Comparison of ENCODE assay signal across 15 cellular contexts in the genomic region with DNA sequence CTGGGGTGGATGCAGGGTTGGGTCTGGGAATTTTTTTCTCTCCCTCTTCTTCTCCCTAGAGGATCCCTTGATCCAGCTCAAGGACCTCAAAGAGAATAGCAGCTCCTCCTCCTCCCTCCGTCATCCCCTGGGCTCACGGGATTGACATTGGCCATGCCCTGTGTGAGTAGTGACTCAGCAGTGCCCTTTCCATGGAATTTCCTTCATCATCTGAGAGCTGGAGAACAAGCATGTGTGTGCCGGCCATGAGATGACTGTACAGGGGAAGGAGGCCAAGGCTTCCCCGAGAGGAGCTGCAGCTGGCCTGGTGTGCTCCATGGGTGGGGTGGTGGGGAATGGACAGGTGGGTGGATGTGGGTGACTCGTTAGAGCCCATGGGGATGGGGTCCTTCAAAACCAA. TPM values are rescaled to one million over a fixed set of nuclear protein-coding genes. Genes with fewer than 3 reads are reported as not detected.
DNase-seq lines count a peak whose midpoint lies in the region; ATAC-seq and TF ChIP-seq lines count a peak whose summit lies in the region.
"Had no signal": no experiment of that assay in that cellular context is flagged by ENCODE, and none has a peak within 500 bp of the region (broad histone marks: within the 10 kb centered on the region; RNA-seq: fewer than 3 reads in every experiment).

No MANE protein-coding gene starts in this region.

- H3K36me3 ChIP-seq in fibroblast of lung (ENCODE audit: control insufficient read depth, insufficient read depth, low read length) = no peaks in the 10 kb centered on the region

- ATAC-seq in HG03460 (IDR thresholded peaks at IDR 0.05; ENCODE audit: unreplicated experiment) = no peak
- ATAC-seq in HG03159 (IDR thresholded peaks at IDR 0.05; ENCODE audit: unreplicated experiment) = no peak
- ATAC-seq: natural killer cell treated with Interleukin-12 subunit alpha and Interleukin-12 subunit beta and Interleukin-15 and Interleukin-18, amount 100 ng/mL, for 72 hours; T-cell had no signal

- H3K4me2 ChIP-seq in fibroblast of lung (ENCODE audit: extremely low read depth, insufficient read depth, low read length) = no peak overlapping the region

- H3K4me1 ChIP-seq in fibroblast of lung (ENCODE audit: control insufficient read depth, extremely low read depth, insufficient read depth, low read length) = no peaks in the 10 kb centered on the region

- no peaks in the 10 kb centered on the region for H3K27me3 ChIP-seq in fibroblast of lung (ENCODE audit: control insufficient read depth, insufficient read depth, low read length)

- H3K9me3 ChIP-seq in fibroblast of lung (ENCODE audit: control insufficient read depth, insufficient read depth, low read depth, low read length) = no peaks in the 10 kb centered on the region

- H3K27ac ChIP-seq in fibroblast of lung (ENCODE audit: insufficient read depth, low read length) = no peak overlapping the region

- in situ Hi-C loops in SK-MEL-5 (cut with HindIII; ENCODE audit: low pct_unique_long_range_greater_than_20kb, low sequenced_read_pairs) = no loop called here

- no peak overlapping the region for H3K9ac ChIP-seq in fibroblast of lung (ENCODE audit: insufficient read depth, low read length)

- no peak overlapping the region for H2AFZ ChIP-seq in fibroblast of lung (ENCODE audit: low read length)

- DNase-seq in H4 (ENCODE audit: low spot score) (peak; percentile 52), SK-MEL-5 (ENCODE audit: low read depth, low spot score) (peak; percentile 75), fibroblast of lung (ENCODE audit: low read depth in 2 of 2) (peak; percentile 71 to 80), renal cortical epithelial cell (ENCODE audit: low read depth) (peak; percentile 87), SW 1271 (lab: John Stamatoyannopoulos, UW) (no peak)
- no peak for DNase-seq in stimulated activated CD4-positive, alpha-beta T cell treated with anti-CD3 and anti-CD28 coated beads, Interleukin-4, amount 100 ng/mL, for 4 hours
- DNase-seq: activated CD4-positive, alpha-beta T cell treated with anti-CD3 and anti-CD28 coated beads, Interleukin-2, amount 10 ng/mL, durations not matched to agents 24 days and 14 days; cerebellar nuclear complex; KG1; NCI-H2029; small intestine; T-cell had no signal

- H4K20me1 ChIP-seq in fibroblast of lung (ENCODE audit: control insufficient read depth, extremely low read depth, insufficient read depth, low read length) = no peaks in the 10 kb centered on the region

- no peak overlapping the region for H3K4me3 ChIP-seq in fibroblast of lung (replicated peaks in 1 of 4; ENCODE audit: control extremely low read depth in 1 of 4, insufficient read depth in 1 of 4, low read depth in 3 of 4, low read length in 4 of 4)

- no peaks in the 10 kb centered on the region for H3K79me2 ChIP-seq in fibroblast of lung (ENCODE audit: control insufficient read depth, insufficient read depth, low read length)

- TF ChIP-seq CTCF in fibroblast of lung (conservative IDR thresholded peaks at IDR 0.05 in 1 of 2, IDR thresholded peaks at IDR 0.05 in 1 of 2; ENCODE audit: low read depth in 1 of 2, low read length in 2 of 2) = no peak

RNA-seq across cellular contexts. Expression of a gene that starts 8.9 kb away (rescaled TPM):
- 0.47 and 0.50 TPM in 2 replicates for total RNA-seq in H4 (2014; rRNA removed; shearing (Covaris generic))
- total RNA-seq in SK-MEL-5 (2014; rRNA removed; shearing (Covaris generic)) = 0.35 and 0.66 TPM in 2 replicates
- 0.52 and 1.2 TPM in 2 replicates for polyA plus RNA-seq in SK-MEL-5 (2015; cell fraction: cytosol; rRNA removed)
- polyA plus RNA-seq in SK-MEL-5 (2015; cell fraction: nucleus; rRNA removed) = 0.19 and 2.4 TPM in 2 replicates
- total RNA-seq in fibroblast of lung = 0.51 and 0.83 TPM in 2 replicates
- polyA plus RNA-seq in fibroblast of lung = 0.06 and 0.56 TPM in 2 replicates
- 0.05 and 1.1 TPM in 2 replicates for polyA plus RNA-seq in fibroblast of lung (2012)
- 0.15 and 0.55 TPM in 2 replicates for polyA minus RNA-seq in fibroblast of lung (ENCODE audit: low replicate concordance)
- 15.3 and 19.3 TPM in 2 replicates for total RNA-seq in renal cortical epithelial cell
- total RNA-seq: activated CD4-positive, alpha-beta T cell treated with anti-CD3 and anti-CD28 coated beads, Interleukin-2, amount 10 ng/mL, durations not matched to agents 24 days and 14 days had no signal

Comparison
In these comparisons a context has a peak if more than half of its experiments do, and no peak if none do; other contexts are left out.
1. DNase-seq: peak in H4 (single experiment), SK-MEL-5 (single experiment), fibroblast of lung (2 of 2) and renal cortical epithelial cell (single experiment); none in SW 1271 (0 of 2) and stimulated activated CD4-positive, alpha-beta T cell treated with anti-CD3 and anti-CD28 coated beads, Interleukin-4, amount 100 ng/mL, for 4 hours (0 of 2).